In genomic region chr3:82376883-82377282, GRCh38 we compare ENCODE assay signal across 20 cellular contexts.
DNase-seq lines count a peak whose midpoint lies in the region; ATAC-seq and TF ChIP-seq lines count a peak whose summit lies in the region.
"Had no signal": no experiment of that assay in that cellular context is flagged by ENCODE, and none has a peak within 500 bp of the region (broad histone marks: within the 10 kb centered on the region; RNA-seq: fewer than 3 reads in every experiment).

No MANE protein-coding gene starts in this region.

- H3K4me1 ChIP-seq in PC-3 (ENCODE audit: insufficient read depth, low read length) (no peaks in the 10 kb centered on the region), hepatocyte (ENCODE audit: insufficient read depth) (no peaks in the 10 kb centered on the region)
- H3K4me1 ChIP-seq: heart right ventricle had no signal

- H3K9me2 ChIP-seq in PC-3 (replicated peaks; ENCODE audit: low read length) (no peaks in the 10 kb centered on the region), hepatocyte (replicated peaks; ENCODE audit: insufficient read depth) (no peaks in the 10 kb centered on the region)

- no peaks in the 10 kb centered on the region for H3F3A ChIP-seq in PC-3 (ENCODE audit: low read length, unreplicated experiment)

- BruUV-seq in PC-3 (replicated peaks; lab: Mats Ljungman, UMichigan) = no TSS peak

- H3K36me3 ChIP-seq in PC-3 (ENCODE audit: low read depth, low read length) (no peaks in the 10 kb centered on the region), hepatocyte (replicated peaks; ENCODE audit: insufficient read depth, low read depth) (no peaks in the 10 kb centered on the region)
- H3K36me3 ChIP-seq: cardiac muscle cell, heart right ventricle had no signal

- H4K20me1 ChIP-seq in PC-3 (ENCODE audit: low read length) = no peaks in the 10 kb centered on the region
- H4K20me1 ChIP-seq in hepatocyte (ENCODE audit: insufficient read depth, poor library complexity, severe bottlenecking) = no peaks in the 10 kb centered on the region

- H2AFZ ChIP-seq in PC-3 (ENCODE audit: low read length) (no peak overlapping the region), hepatocyte (no peak overlapping the region)

- CTCF ChIA-PET in PC-3 (lab: Charles Lee) = no interaction called here

- no peak overlapping the region for H3K9ac ChIP-seq in PC-3 (ENCODE audit: low read length)

- no peaks in the 10 kb centered on the region for H3K79me2 ChIP-seq in PC-3 (ENCODE audit: low read length)
- H3K79me2 ChIP-seq in hepatocyte = no peaks in the 10 kb centered on the region

- intact Hi-C loops in PC-3 (cut with micrococcal nuclease) = no loop called here

- DNase-seq in DMS53 (lab: John Stamatoyannopoulos, UW) = peak; percentile 13
- DNase-seq in DMS53 treated with DMSO at 0.1 percent for 48 hours (lab: John Stamatoyannopoulos, UW; ENCODE audit: unreplicated experiment) = no peak
- DNase-seq in HFF-Myc (ENCODE audit: extremely low read depth, low read depth) = peak; percentile 3
- peak; percentile 30 for DNase-seq in PC-3
- DNase-seq in fibroblast of mammary gland (ENCODE audit: low read depth) = peak; percentile 18
- no peak for DNase-seq in UCSD-AML1 (lab: John Stamatoyannopoulos, UW; ENCODE audit: unreplicated experiment)
- DNase-seq in activated naive CD4-positive, alpha-beta T cell treated with anti-CD3 and anti-CD28 coated beads, Interleukin-2, amount 50 U/mL, for 16 hours = no peak
- no peak for DNase-seq in hepatocyte (ENCODE audit: low spot score)
- DNase-seq: 8988T; activated CD4-positive, alpha-beta T cell treated with anti-CD3 and anti-CD28 coated beads for 48 hours; activated naive CD4-positive, alpha-beta T cell treated with anti-CD3 and anti-CD28 coated beads for 36 hours; activated T-cell treated with anti-CD3 and anti-CD28 coated beads, Interleukin-2, amount 50 U/mL, for 48 hours; amygdala; heart right ventricle; KG1; NCI-H1048; NCI-H2029; NCI-H510A; SHP77 had no signal

- no peak overlapping the region for H3K27ac ChIP-seq in PC-3 (ENCODE audit: low read length)
- H3K27ac ChIP-seq in hepatocyte = no peak overlapping the region
- H3K27ac ChIP-seq: cardiac muscle cell, heart right ventricle had no signal

- H3K27me3 ChIP-seq in PC-3 (ENCODE audit: low read length) (no peaks in the 10 kb centered on the region), hepatocyte (no peaks in the 10 kb centered on the region)
- H3K27me3 ChIP-seq: cardiac muscle cell, heart right ventricle had no signal

- TF ChIP-seq CTCF in HFF-Myc (IDR thresholded peaks at IDR 0.05; ENCODE audit: low read depth, low read length, missing control alignments) (no peak), PC-3 (conservative IDR thresholded peaks at IDR 0.05; ENCODE audit: low read depth, low read length) (no peak), fibroblast of mammary gland (conservative IDR thresholded peaks at IDR 0.05; ENCODE audit: control insufficient read depth, insufficient read depth, low read depth, low read length) (no peak), hepatocyte (IDR thresholded peaks at IDR 0.05; ENCODE audit: poor library complexity) (no peak)

- H3K4me2 ChIP-seq in PC-3 (ENCODE audit: low read length) (no peak overlapping the region), hepatocyte (no peak overlapping the region)

- ATAC-seq in PC-3 = no peak
- ATAC-seq: heart right ventricle had no signal

- 74% methylated on average over 3 of the region's 3 CpGs for WGBS in hepatocyte (ENCODE audit: low lambda C conversion rate, missing lambda C conversion rate)

- H3K4me3 ChIP-seq in HFF-Myc (replicated peaks; ENCODE audit: low read depth, low read length) (no peak overlapping the region), PC-3 (ENCODE audit: low read length) (no peak overlapping the region), fibroblast of mammary gland (ENCODE audit: control insufficient read depth, low read depth, low read length) (no peak overlapping the region), hepatocyte (no peak overlapping the region)
- H3K4me3 ChIP-seq: cardiac muscle cell, heart right ventricle had no signal

- peaks cover 29% of the 10 kb centered on the region for H3K9me3 ChIP-seq in PC-3 (ENCODE audit: low read length)
- H3K9me3 ChIP-seq in hepatocyte (ENCODE audit: low read depth) = no peaks in the 10 kb centered on the region

- POLR2A ChIA-PET in PC-3 (lab: Charles Lee; ENCODE audit: unreplicated experiment) = no interaction called here

Comparison
In these comparisons a context has a peak if more than half of its experiments do, and no peak if none do; other contexts are left out.
1. DNase-seq: peak in DMS53 (single experiment), HFF-Myc (single experiment), PC-3 (single experiment) and fibroblast of mammary gland (single experiment); none in DMS53 treated with DMSO at 0.1 percent for 48 hours (single experiment), UCSD-AML1 (single experiment), activated naive CD4-positive, alpha-beta T cell treated with anti-CD3 and anti-CD28 coated beads, Interleukin-2, amount 50 U/mL, for 16 hours (single experiment) and hepatocyte (single experiment).